Comparison of ENCODE assay signal across 28 cellular contexts in genomic region chr6:36971926-36972673, GRCh38. TPM values are rescaled to one million over a fixed set of nuclear protein-coding genes. Genes with fewer than 3 reads are reported as not detected.
DNase-seq lines count a peak whose midpoint lies in the region; ATAC-seq and TF ChIP-seq lines count a peak whose summit lies in the region.
"Had no signal": no experiment of that assay in that cellular context is flagged by ENCODE, and none has a peak within 500 bp of the region (broad histone marks: within the 10 kb centered on the region; RNA-seq: fewer than 3 reads in every experiment).

No MANE protein-coding gene starts in this region.

- no peaks in the 10 kb centered on the region for H3K27me3 Mint-ChIP-seq in activated CD4-positive, alpha-beta T cell treated with anti-CD3 and anti-CD28 coated beads, Interleukin-2, amount 10 ng/mL, durations not matched to agents 7 days and 5 days
- no peaks in the 10 kb centered on the region for H3K27me3 Mint-ChIP-seq in endothelial cell (ENCODE audit: unreplicated experiment)

- peaks cover 2% of the 10 kb centered on the region for H3K4me1 Mint-ChIP-seq in activated CD4-positive, alpha-beta T cell treated with anti-CD3 and anti-CD28 coated beads, Interleukin-2, amount 10 ng/mL, durations not matched to agents 7 days and 5 days
- no peaks in the 10 kb centered on the region for H3K4me1 Mint-ChIP-seq in endothelial cell (ENCODE audit: unreplicated experiment)
- H3K4me1 Mint-ChIP-seq in stimulated activated effector memory CD8-positive, alpha-beta T cell treated with anti-CD3 and anti-CD28 coated beads, Interleukin-12 subunit alpha, Interleukin-12 subunit beta, amount 100 ng/mL, for 72 hours = no peaks in the 10 kb centered on the region
- H3K4me1 Mint-ChIP-seq: immature natural killer cell had no signal

- H3K4me1 ChIP-seq in HEK293 (ENCODE audit: control insufficient read depth, insufficient read depth, low read length) (no peaks in the 10 kb centered on the region), left lung (no peaks in the 10 kb centered on the region), aorta (ENCODE audit: control insufficient read depth in 1 of 2, insufficient read depth in 2 of 2, low read length in 2 of 2) (no peaks in the 10 kb centered on the region)
- H3K4me1 ChIP-seq: A549, BE2C, transverse colon had no signal

- H3K27me3 ChIP-seq in left lung = no peaks in the 10 kb centered on the region
- H3K27me3 ChIP-seq in aorta (ENCODE audit: control insufficient read depth in 1 of 2, insufficient read depth in 2 of 2, low read length in 1 of 2) = no peaks in the 10 kb centered on the region
- H3K27me3 ChIP-seq: BE2C, hepatocyte, neutrophil, transverse colon had no signal

- WGBS in aorta, 2 donors = 68 to 72% methylated on average over 14 of the region's 14 CpGs

- TF ChIP-seq CTCF in HEK293 (tag by site-specific recombination; IDR thresholded peaks at IDR 0.05) (no peak), endothelial cell (IDR thresholded peaks at IDR 0.05; ENCODE audit: unreplicated experiment) (no peak), left lung (IDR thresholded peaks at IDR 0.05) (no peak)

- intact Hi-C loops in left lung (cut with DNase I) (no loop called here), aorta (cut with DNase I) (no loop called here)

- H3K36me3 Mint-ChIP-seq in activated CD4-positive, alpha-beta T cell treated with anti-CD3 and anti-CD28 coated beads, Interleukin-2, amount 10 ng/mL, durations not matched to agents 7 days and 5 days (ENCODE audit: low read depth) = peaks cover 67% of the 10 kb centered on the region
- peaks cover 67% of the 10 kb centered on the region for H3K36me3 Mint-ChIP-seq in endothelial cell (ENCODE audit: low read depth, unreplicated experiment)
- peaks cover 100% of the 10 kb centered on the region for H3K36me3 Mint-ChIP-seq in stimulated activated effector memory CD8-positive, alpha-beta T cell treated with anti-CD3 and anti-CD28 coated beads, Interleukin-12 subunit alpha, Interleukin-12 subunit beta, amount 100 ng/mL, for 72 hours

- POLR2A ChIA-PET in activated CD4-positive, alpha-beta T cell treated with anti-CD3 and anti-CD28 coated beads, Interleukin-2, amount 10 ng/mL, durations not matched to agents 7 days and 5 days (lab: Charles Lee) = no interaction called here
- POLR2A ChIA-PET in HEK293 (lab: Yijun Ruan, JAX) = no interaction called here

- H3K27ac ChIP-seq in HEK293 (ENCODE audit: extremely low read depth, low read depth, low read length) = no peak overlapping the region
- H3K27ac ChIP-seq in left lung = no peak overlapping the region
- H3K27ac ChIP-seq in aorta (ENCODE audit: low read depth in 1 of 2, low read length in 2 of 2) = no peak overlapping the region
- H3K27ac ChIP-seq: A549, hepatocyte, neutrophil, transverse colon had no signal

- H3K9me3 Mint-ChIP-seq in activated CD4-positive, alpha-beta T cell treated with anti-CD3 and anti-CD28 coated beads, Interleukin-2, amount 10 ng/mL, durations not matched to agents 7 days and 5 days = no peaks in the 10 kb centered on the region
- H3K9me3 Mint-ChIP-seq in endothelial cell (ENCODE audit: unreplicated experiment) = no peaks in the 10 kb centered on the region
- no peaks in the 10 kb centered on the region for H3K9me3 Mint-ChIP-seq in stimulated activated effector memory CD8-positive, alpha-beta T cell treated with anti-CD3 and anti-CD28 coated beads, Interleukin-12 subunit alpha, Interleukin-12 subunit beta, amount 100 ng/mL, for 72 hours
- H3K9me3 Mint-ChIP-seq: immature natural killer cell had no signal

- H3K9me3 ChIP-seq in HEK293 (ENCODE audit: control insufficient read depth, insufficient read depth, low read depth, low read length) (no peaks in the 10 kb centered on the region), left lung (no peaks in the 10 kb centered on the region), aorta (ENCODE audit: control insufficient read depth, low read length) (no peaks in the 10 kb centered on the region)
- H3K9me3 ChIP-seq: A549, BE2C, neutrophil, transverse colon had no signal

- peak overlapping the region; percentile 80 for H3K27ac Mint-ChIP-seq in activated CD4-positive, alpha-beta T cell treated with anti-CD3 and anti-CD28 coated beads, Interleukin-2, amount 10 ng/mL, durations not matched to agents 7 days and 5 days
- no peak overlapping the region for H3K27ac Mint-ChIP-seq in endothelial cell (ENCODE audit: unreplicated experiment)
- peak overlapping the region; percentile 52 for H3K27ac Mint-ChIP-seq in stimulated activated effector memory CD8-positive, alpha-beta T cell treated with anti-CD3 and anti-CD28 coated beads, Interleukin-12 subunit alpha, Interleukin-12 subunit beta, amount 100 ng/mL, for 72 hours

- CTCF ChIA-PET in activated CD4-positive, alpha-beta T cell treated with anti-CD3 and anti-CD28 coated beads, Interleukin-2, amount 10 ng/mL, durations not matched to agents 7 days and 5 days (lab: Charles Lee) = no interaction called here
- CTCF ChIA-PET in HEK293 (lab: Yijun Ruan, JAX) = interaction anchor here (0.5 to 1.8 kb wide), 5 partner anchors 46 to 359 kb away, joined by 3 to 4 read pairs (median 3); no protein-coding TSS in a partner anchor

- no peak for DNase-seq in activated CD4-positive, alpha-beta T cell treated with anti-CD3 and anti-CD28 coated beads, Interleukin-2, amount 10 ng/mL, durations not matched to agents 7 days and 5 days
- no peak for DNase-seq in activated CD4-positive, alpha-beta T cell treated with anti-CD3 and anti-CD28 coated beads for 4 hours
- DNase-seq in endothelial cell (ENCODE audit: low spot score) = no peak
- no peak for DNase-seq in stimulated activated effector memory CD8-positive, alpha-beta T cell treated with anti-CD3 and anti-CD28 coated beads, Interleukin-12 subunit alpha, Interleukin-12 subunit beta, amount 100 ng/mL, for 72 hours (ENCODE audit: low spot score in 2 of 2)
- no peak for DNase-seq in left lung
- no peak for DNase-seq in aorta
- DNase-seq: activated CD8-positive, alpha-beta memory T cell treated with anti-CD3 and anti-CD28 coated beads, Interleukin-2, amount 50 U/mL, for 4 hours; activated gamma-delta T cell treated with Interleukin-2 at 50 U/mL for 16 hours; BE2C; erythroblast; foreskin fibroblast; immature natural killer cell; KG1; NCI-H1436; NCI-H748 treated with DMSO at 0.1 percent for 48 hours; SHP77; small intestine; stimulated activated CD4-positive, alpha-beta T cell treated with anti-CD3 and anti-CD28 coated beads, Interleukin-2, amount 100 ng/mL, for 24 hours; stimulated activated naive CD4-positive, alpha-beta T cell treated with Interleukin-2 at 50 U/mL for 16 hours; SW 1271; transverse colon had no signal

- H3K4me3 Mint-ChIP-seq in activated CD4-positive, alpha-beta T cell treated with anti-CD3 and anti-CD28 coated beads, Interleukin-2, amount 10 ng/mL, durations not matched to agents 7 days and 5 days = no peak overlapping the region
- peak overlapping the region; percentile 60 for H3K4me3 Mint-ChIP-seq in endothelial cell (ENCODE audit: unreplicated experiment)
- no peak overlapping the region for H3K4me3 Mint-ChIP-seq in stimulated activated effector memory CD8-positive, alpha-beta T cell treated with anti-CD3 and anti-CD28 coated beads, Interleukin-12 subunit alpha, Interleukin-12 subunit beta, amount 100 ng/mL, for 72 hours
- H3K4me3 Mint-ChIP-seq: immature natural killer cell had no signal

- H3K36me3 ChIP-seq in HEK293 (ENCODE audit: control insufficient read depth in 2 of 2, insufficient read depth in 1 of 2, low read length in 2 of 2) (peaks cover 13 to 100% of the 10 kb centered on the region in 2 experiments; a peak in 2 of 3 replicates), left lung (peaks cover 6 to 100% of the 10 kb centered on the region in 2 donors), aorta (ENCODE audit: control insufficient read depth in 1 of 2, insufficient read depth in 2 of 2, low read length in 1 of 2) (peaks cover 15 to 27% of the 10 kb centered on the region in 2 donors)

- no peak overlapping the region for H3K4me3 ChIP-seq in HEK293 (ENCODE audit: low read depth, low read length)
- no peak overlapping the region for H3K4me3 ChIP-seq in left lung
- no peak overlapping the region for H3K4me3 ChIP-seq in aorta (ENCODE audit: low read length in 2 of 2)
- H3K4me3 ChIP-seq: A549, hepatocyte, lung, transverse colon had no signal

- ATAC-seq in stimulated activated effector memory CD8-positive, alpha-beta T cell treated with anti-CD3 and anti-CD28 coated beads, Interleukin-12 subunit alpha, Interleukin-12 subunit beta, amount 100 ng/mL, for 72 hours = no peak
- ATAC-seq in left lung (no peak), GM21515 (IDR thresholded peaks at IDR 0.05; ENCODE audit: unreplicated experiment) (no peak), aorta (ENCODE audit: low FRiP score) (no peak)
- ATAC-seq: A549 had no signal

TF ChIP-seq in HEK293, 187 proteins besides CTCF, POLR2A, EP300 and RAD21 (continues in another document):
- TF ChIP-seq ZBTB20 (tag by site-specific recombination; IDR thresholded peaks at IDR 0.05) (peak; percentile 71), GLI2 (tag by site-specific recombination; IDR thresholded peaks at IDR 0.05; ENCODE audit: borderline replicate concordance, low read depth) (no peak)

RNA-seq across cellular contexts. Expression of gene MTCH1, which starts 13.9 kb away (rescaled TPM):
- 100 to 1,000 TPM in 1 of 2 experiments, 10 to 100 TPM in 1; 94.7 to 107 TPM for total RNA-seq in activated CD4-positive, alpha-beta T cell treated with anti-CD3 and anti-CD28 coated beads, Interleukin-2, amount 10 ng/mL, durations not matched to agents 7 days and 5 days
- total RNA-seq in endothelial cell (ENCODE audit: unreplicated experiment) (304 TPM), left lung (100 to 1,000 TPM; 189 to 192 TPM), aorta (100 to 1,000 TPM; 171 to 180 TPM)
- 100 to 1,000 TPM; 152 to 193 TPM for polyA plus RNA-seq in aorta

RNA-seq across cellular contexts. Expression of gene PI16, which starts 17.6 kb away (rescaled TPM):
- total RNA-seq in activated CD4-positive, alpha-beta T cell treated with anti-CD3 and anti-CD28 coated beads, Interleukin-2, amount 10 ng/mL, durations not matched to agents 7 days and 5 days = 10 to 100 TPM; 13.5 to 15.1 TPM
- total RNA-seq in endothelial cell (ENCODE audit: unreplicated experiment) (20.5 TPM), left lung (1 to 10 TPM; 2.5 TPM), aorta (100 to 1,000 TPM in 1 of 2 donors, 10 to 100 TPM in 1; 38.7 to 383 TPM)
- 1 to 10 TPM in 1 of 2 donors, not detected in 1; 4.4 TPM for polyA plus RNA-seq in aorta
- total RNA-seq: hepatocyte had no signal
- polyA plus RNA-seq: A549, hepatocyte had no signal

RNA-seq across cellular contexts. Expression of gene FGD2, which starts 33.4 kb away (rescaled TPM):
- total RNA-seq in activated CD4-positive, alpha-beta T cell treated with anti-CD3 and anti-CD28 coated beads, Interleukin-2, amount 10 ng/mL, durations not matched to agents 7 days and 5 days = 1 to 10 TPM; 1.5 to 2.1 TPM
- total RNA-seq in endothelial cell (ENCODE audit: unreplicated experiment) (0.10 TPM), left lung (10 to 100 TPM; 24.7 to 60.3 TPM), aorta (10 to 100 TPM; 19.9 to 33.9 TPM)
- polyA plus RNA-seq in aorta = 10 to 100 TPM in 1 of 2 donors, 1 to 10 TPM in 1; 2.2 to 12.9 TPM
- total RNA-seq: pulmonary artery endothelial cell had no signal
- polyA plus RNA-seq: A549 had no signal

Comparison
In these comparisons a context has a peak if more than half of its experiments do, and no peak if none do; other contexts are left out.
1. RNA of gene FGD2, which starts 33.4 kb away (total RNA-seq): 24.7 to 60.3 TPM in left lung and 19.9 to 33.9 TPM in aorta; 1.5 to 2.1 TPM in activated CD4-positive, alpha-beta T cell treated with anti-CD3 and anti-CD28 coated beads, Interleukin-2, amount 10 ng/mL, durations not matched to agents 7 days and 5 days and 0.10 TPM in endothelial cell (single experiment); every median in the first group is over 4 times any median in the second.